ENCODE assay signal across 8 cellular contexts in genomic region chr3:184417619-184418327, GRCh38. TPM values are rescaled to one million over a fixed set of nuclear protein-coding genes. Genes with fewer than 3 reads are reported as not detected.
DNase-seq lines count a peak whose midpoint lies in the region; ATAC-seq and TF ChIP-seq lines count a peak whose summit lies in the region.

No MANE protein-coding gene starts in this region.

- no peak overlapping the region for H3K27ac ChIP-seq in ascending aorta

- H3K9me3 ChIP-seq in ascending aorta: no peaks in the 10 kb centered on the region

- H3K36me3 ChIP-seq in ascending aorta: no peaks in the 10 kb centered on the region

- peak; percentile 76 for DNase-seq in GM12865 (ENCODE audit: low read depth)
- peak; percentile 43 for DNase-seq in NCI-H146 treated with DMSO at 0.1 percent for 48 hours (lab: John Stamatoyannopoulos, UW; ENCODE audit: unreplicated experiment)
- peak; percentile 55 for DNase-seq in T-helper 9 cell
- peak in 1 of 2 donors; percentile 72 for DNase-seq in ascending aorta (ENCODE audit: low spot score in 2 of 2)
- peak in 41 of 51 donors; percentile 5 to 69 (median 31) for DNase-seq in hypothalamus (lab: John Stamatoyannopoulos, UW)
- peak; percentile 51 to 62 (median 55) for DNase-seq in stimulated activated CD4-positive, alpha-beta T cell treated with anti-CD3 and anti-CD28 coated beads, Interleukin-12 subunit alpha, Interleukin-12 subunit beta, amount 100 ng/mL, for 48 hours (ENCODE audit: low read depth in 2 of 3, low spot score in 1 of 3)
- DNase-seq in kidney glomerular epithelial cell (lab: John Stamatoyannopoulos, UW): no peak

- intact Hi-C loops in ascending aorta (cut with DNase I): loop anchor here (2.0 to 5.0 kb wide), 3 partner anchors 45 to 125 kb away; no protein-coding TSS in a partner anchor

- peak; percentile 96 for TF ChIP-seq CTCF in GM12865 (IDR thresholded peaks at IDR 0.05; ENCODE audit: insufficient read depth, low read depth, low read length, missing control alignments)
- peak; percentile 70 to 86 (median 71) for TF ChIP-seq CTCF in ascending aorta (IDR thresholded peaks at IDR 0.05)

- H3K27me3 ChIP-seq in ascending aorta: no peaks in the 10 kb centered on the region

- no peaks in the 10 kb centered on the region for H3K4me1 ChIP-seq in ascending aorta

- peak; percentile 71 for ATAC-seq in HG02763 (IDR thresholded peaks at IDR 0.05; ENCODE audit: unreplicated experiment)

- H3K4me3 ChIP-seq in GM12865 (ENCODE audit: low read depth, low read length): no peak overlapping the region
- H3K4me3 ChIP-seq in ascending aorta: no peak overlapping the region

RNA-seq across cellular contexts. Expression of gene CHRD, which starts 37.9 kb away (rescaled TPM):
- 172 TPM for total RNA-seq in ascending aorta

RNA-seq across cellular contexts. Expression of gene THPO, which starts 39.8 kb away (rescaled TPM):
- not detected for total RNA-seq in ascending aorta

RNA-seq across cellular contexts. Expression of gene POLR2H, which starts 56.3 kb away (rescaled TPM):
- 26.0 TPM for total RNA-seq in ascending aorta

RNA-seq across cellular contexts. Expression of gene CLCN2, which starts 56.4 kb away (rescaled TPM):
- total RNA-seq in ascending aorta: 31.2 TPM
